Comparison of ENCODE assay signal across 9 cellular contexts in genomic region chr12:644293-644639, GRCh38. TPM values are rescaled to one million over a fixed set of nuclear protein-coding genes. Genes with fewer than 3 reads are reported as not detected.
DNase-seq lines count a peak whose midpoint lies in the region; ATAC-seq and TF ChIP-seq lines count a peak whose summit lies in the region.
"Had no signal": no experiment of that assay in that cellular context is flagged by ENCODE, and none has a peak within 500 bp of the region (broad histone marks: within the 10 kb centered on the region; RNA-seq: fewer than 3 reads in every experiment).

No MANE protein-coding gene starts in this region.

- peak overlapping the region; percentile 51 for H3K27ac Mint-ChIP-seq in MCF 10A (ENCODE audit: low read depth, unreplicated experiment)
- H3K27ac Mint-ChIP-seq in activated naive CD8-positive, alpha-beta T cell treated with anti-CD3 and anti-CD28 coated beads, Interleukin-2, amount 50 U/mL, for 24 hours: peak overlapping the region; percentile 96
- H3K27ac Mint-ChIP-seq: H9 had no signal

- peaks cover 7% of the 10 kb centered on the region for H3K4me1 ChIP-seq in mammary epithelial cell (ENCODE audit: insufficient read depth, low read length)
- peaks cover 15 to 19% of the 10 kb centered on the region in 2 donors for H3K4me1 ChIP-seq in mucosa of rectum (ENCODE audit: control insufficient read depth in 2 of 2, insufficient read depth in 2 of 2, low read length in 2 of 2)
- H3K4me1 ChIP-seq in transverse colon: peaks cover 6 to 42% (median 29%) of the 10 kb centered on the region in 4 donors

- H3K4me3 Mint-ChIP-seq in MCF 10A (ENCODE audit: unreplicated experiment): peak overlapping the region; percentile 33
- peak overlapping the region; percentile 82 for H3K4me3 Mint-ChIP-seq in activated naive CD8-positive, alpha-beta T cell treated with anti-CD3 and anti-CD28 coated beads, Interleukin-2, amount 50 U/mL, for 24 hours

- 98% methylated on average over 6 of the region's 6 CpGs for WGBS in mammary epithelial cell (ENCODE audit: low coverage, missing lambda C conversion rate)
- WGBS in transverse colon (ENCODE audit: low coverage in 1 of 2), 2 donors: 68 to 90% methylated on average over 3 to 6 of the region's 6 CpGs

- dilution Hi-C loops in mammary epithelial cell (cut with HindIII; ENCODE audit: low sequenced_read_pairs): no loop called here

- H3K4me3 ChIP-seq in mammary epithelial cell (replicated peaks in 1 of 3; ENCODE audit: insufficient read depth in 1 of 3, low read depth in 2 of 3, low read length in 3 of 3) (no peak overlapping the region), mucosa of rectum (ENCODE audit: low read length in 2 of 2) (peak overlapping the region; percentile 73 to 90), transverse colon (no peak overlapping the region), H7 (ENCODE audit: insufficient read depth, low read depth, low read length) (no peak overlapping the region)

- peaks cover 6% of the 10 kb centered on the region for H3K36me3 Mint-ChIP-seq in MCF 10A (ENCODE audit: insufficient read depth, unreplicated experiment)
- H3K36me3 Mint-ChIP-seq in activated naive CD8-positive, alpha-beta T cell treated with anti-CD3 and anti-CD28 coated beads, Interleukin-2, amount 50 U/mL, for 24 hours (ENCODE audit: low read depth): peaks cover 6% of the 10 kb centered on the region

- no peak for TF ChIP-seq EP300 in transverse colon (IDR thresholded peaks at IDR 0.05; ENCODE audit: low read depth)

- H3K4me2 ChIP-seq in mammary epithelial cell (ENCODE audit: insufficient read depth, low read depth, low read length): no peak overlapping the region

- peaks cover 9% of the 10 kb centered on the region for H3K4me1 Mint-ChIP-seq in MCF 10A (ENCODE audit: insufficient read depth, unreplicated experiment)
- H3K4me1 Mint-ChIP-seq in activated naive CD8-positive, alpha-beta T cell treated with anti-CD3 and anti-CD28 coated beads, Interleukin-2, amount 50 U/mL, for 24 hours: peaks cover 55% of the 10 kb centered on the region

- no peak for DNase-seq in MCF 10A (ENCODE audit: unreplicated experiment)
- no peak for DNase-seq in mammary epithelial cell
- no peak for DNase-seq in activated naive CD8-positive, alpha-beta T cell treated with anti-CD3 and anti-CD28 coated beads, Interleukin-2, amount 50 U/mL, for 24 hours
- no peak for DNase-seq in transverse colon
- no peak for DNase-seq in H7
- no peak for DNase-seq in NAMALWA (ENCODE audit: low spot score)
- DNase-seq: H9 had no signal

- no peaks in the 10 kb centered on the region for H3K9me3 Mint-ChIP-seq in MCF 10A (ENCODE audit: unreplicated experiment)
- H3K9me3 Mint-ChIP-seq in activated naive CD8-positive, alpha-beta T cell treated with anti-CD3 and anti-CD28 coated beads, Interleukin-2, amount 50 U/mL, for 24 hours: no peaks in the 10 kb centered on the region
- H3K9me3 Mint-ChIP-seq: H9 had no signal

- H3K36me3 ChIP-seq in mammary epithelial cell (ENCODE audit: insufficient read depth, low read length): no peaks in the 10 kb centered on the region
- H3K36me3 ChIP-seq in mucosa of rectum (ENCODE audit: control insufficient read depth in 2 of 2, insufficient read depth in 2 of 2, low read length in 2 of 2): no peaks in the 10 kb centered on the region
- H3K36me3 ChIP-seq in transverse colon: no peaks in the 10 kb centered on the region
- no peaks in the 10 kb centered on the region for H3K36me3 ChIP-seq in H7 (replicated peaks; ENCODE audit: control insufficient read depth, insufficient read depth, low read length)

- no peak overlapping the region for H2AFZ ChIP-seq in mammary epithelial cell (ENCODE audit: low read depth, low read length)

- H3K9ac ChIP-seq in mammary epithelial cell (ENCODE audit: insufficient read depth, low read length): no peak overlapping the region
- peak overlapping the region in 1 of 2 donors; percentile 95 for H3K9ac ChIP-seq in mucosa of rectum (ENCODE audit: low read depth in 1 of 2, low read length in 2 of 2)

- POLR2A ChIA-PET in MCF 10A (lab: Yijun Ruan, JAX): interaction anchor here (0.6 to 1.5 kb wide), 2 partner anchors 80 to 108 kb away, joined by 3 to 4 read pairs; partner anchors contain the start of gene WNK1

- in situ Hi-C loops in mammary epithelial cell (cut with MboI; ENCODE audit: low sequenced_read_pairs in 2 of 2): no loop called here
- in situ Hi-C loops in transverse colon (cut with MboI; ENCODE audit: low pct_ligation_motif_present in 1 of 4, low pct_unique_long_range_greater_than_20kb in 1 of 4, low sequenced_read_pairs in 3 of 4): no loop called here

- H3K27ac ChIP-seq in mammary epithelial cell (ENCODE audit: insufficient read depth, low read depth, low read length) (no peak overlapping the region), mucosa of rectum (ENCODE audit: low read depth in 2 of 2, low read length in 2 of 2) (peak overlapping the region; percentile 92 to 95), transverse colon (peak overlapping the region; percentile 93 to 98 (median 95))

- TSS peak; percentile 43 for BruUV-seq in MCF 10A (replicated peaks; lab: Mats Ljungman, UMichigan)
- no TSS peak for BruUV-seq in mammary epithelial cell (replicated peaks; lab: Mats Ljungman, UMichigan)

- no peaks in the 10 kb centered on the region for H3K79me2 ChIP-seq in mammary epithelial cell (ENCODE audit: insufficient read depth, low read length)

- no peak for ATAC-seq in activated naive CD8-positive, alpha-beta T cell treated with anti-CD3 and anti-CD28 coated beads, Interleukin-2, amount 50 U/mL, for 24 hours
- no peak for ATAC-seq in GM21390 (IDR thresholded peaks at IDR 0.05; ENCODE audit: unreplicated experiment)

- H3K27me3 ChIP-seq in mammary epithelial cell (ENCODE audit: insufficient read depth, low read length) (no peaks in the 10 kb centered on the region), mucosa of rectum (ENCODE audit: control insufficient read depth in 2 of 2, insufficient read depth in 2 of 2, low read length in 2 of 2) (no peaks in the 10 kb centered on the region), transverse colon (no peaks in the 10 kb centered on the region), H7 (ENCODE audit: control insufficient read depth, insufficient read depth, low read length) (no peaks in the 10 kb centered on the region)

- TF ChIP-seq CTCF in MCF 10A (IDR thresholded peaks at IDR 0.05; ENCODE audit: unreplicated experiment): no peak
- TF ChIP-seq CTCF in mammary epithelial cell (conservative IDR thresholded peaks at IDR 0.05 in 1 of 2, IDR thresholded peaks at IDR 0.05 in 1 of 2; ENCODE audit: extremely low read depth in 1 of 2, insufficient read depth in 1 of 2, low read depth in 1 of 2, low read length in 2 of 2): no peak
- TF ChIP-seq CTCF in transverse colon (IDR thresholded peaks at IDR 0.05): no peak

- no peaks in the 10 kb centered on the region for H4K20me1 ChIP-seq in mammary epithelial cell (ENCODE audit: insufficient read depth, low read length)

- CTCF ChIA-PET in MCF 10A (lab: Yijun Ruan, JAX) (interaction anchor here (0.6 to 1.5 kb wide), 4 partner anchors 22 to 1632 kb away, joined by 3 to 4 read pairs (median 4); no protein-coding TSS in a partner anchor), mammary epithelial cell (lab: Charles Lee; ENCODE audit: low non-redundant PET) (no interaction called here)

- H3K9me3 ChIP-seq in mammary epithelial cell (replicated peaks; ENCODE audit: insufficient read depth, low read length) (no peaks in the 10 kb centered on the region), mucosa of rectum (ENCODE audit: control insufficient read depth in 2 of 2, low read length in 2 of 2) (no peaks in the 10 kb centered on the region), transverse colon (no peaks in the 10 kb centered on the region)

- no peaks in the 10 kb centered on the region for H3K27me3 Mint-ChIP-seq in MCF 10A (ENCODE audit: insufficient read depth, unreplicated experiment)
- H3K27me3 Mint-ChIP-seq in activated naive CD8-positive, alpha-beta T cell treated with anti-CD3 and anti-CD28 coated beads, Interleukin-2, amount 50 U/mL, for 24 hours: no peaks in the 10 kb centered on the region

- TF ChIP-seq POLR2A in transverse colon (IDR thresholded peaks at IDR 0.05): no peak

- intact Hi-C loops in MCF 10A (cut with micrococcal nuclease): no loop called here
- intact Hi-C loops in mammary epithelial cell (cut with micrococcal nuclease): no loop called here
- intact Hi-C loops in transverse colon (cut with DNase I; ENCODE audit: low total_unique reads): loop anchor here (5.0 kb wide), 1 partner anchor 108 kb away; the partner anchor contains the start of gene WNK1

RNA-seq across cellular contexts. Expression of gene NINJ2, which starts 19.0 kb away (rescaled TPM):
- total RNA-seq in MCF 10A (2022) (not detected in 2 replicates), mammary epithelial cell (under 1 TPM in 1 of 2 donors, not detected in 1; 0.17 TPM), transverse colon (1 to 10 TPM; 1.4 to 8.0 (median 5.6) TPM)
- 0.12 TPM for polyA plus RNA-seq in mammary epithelial cell
- polyA minus RNA-seq in mammary epithelial cell: not detected
- 0.74 and 2.6 TPM in 2 replicates for total RNA-seq in H7 (2014; rRNA removed; shearing (Covaris generic))

Comparison
In these comparisons a context has a peak if more than half of its experiments do, and no peak if none do; other contexts are left out.
1. H3K4me3 ChIP-seq: peak in mucosa of rectum (2 of 2); none in mammary epithelial cell (0 of 3), transverse colon (0 of 4) and H7 (single experiment).